ENCODE assay signal across 8 cellular contexts in genomic region chr4:17636696-17637351, GRCh38. TPM values are rescaled to one million over a fixed set of nuclear protein-coding genes. Genes with fewer than 3 reads are reported as not detected.
DNase-seq lines count a peak whose midpoint lies in the region; ATAC-seq and TF ChIP-seq lines count a peak whose summit lies in the region.

No MANE protein-coding gene starts in this region.

- no peaks in the 10 kb centered on the region for H3K27me3 ChIP-seq in BJ (ENCODE audit: control insufficient read depth, insufficient read depth, low read length)

- DNase-seq in BJ (ENCODE audit: low read depth) (no peak), NCI-H526 treated with DMSO at 0.1 percent for 48 hours (lab: John Stamatoyannopoulos, UW) (peak; percentile 40), medulla oblongata (ENCODE audit: extremely low spot score) (peak; percentile 88)
- DNase-seq in activated CD8-positive, alpha-beta T cell treated with anti-CD3 and anti-CD28 coated beads for 36 hours = peak; percentile 83
- peak; percentile 68 for DNase-seq in effector CD4-positive, alpha-beta T cell
- peak; percentile 47 for DNase-seq in stimulated activated CD8-positive, alpha-beta memory T cell treated with anti-CD3 and anti-CD28 coated beads, Interleukin-15, amount 100 ng/mL, for 24 hours (ENCODE audit: low read depth)

- no peaks in the 10 kb centered on the region for H3K27me3 Mint-ChIP-seq in activated CD8-positive, alpha-beta T cell treated with anti-CD3 and anti-CD28 coated beads for 36 hours

- ATAC-seq in GM19043 (IDR thresholded peaks at IDR 0.05; ENCODE audit: low read depth, unreplicated experiment) (peak; percentile 95), HG03159 (IDR thresholded peaks at IDR 0.05; ENCODE audit: unreplicated experiment) (peak; percentile 85)
- peak; percentile 90 for ATAC-seq in activated CD8-positive, alpha-beta T cell treated with anti-CD3 and anti-CD28 coated beads for 36 hours

- POLR2A ChIA-PET in BJ (lab: Charles Lee) = no interaction called here
- POLR2A ChIA-PET in activated CD8-positive, alpha-beta T cell treated with anti-CD3 and anti-CD28 coated beads for 36 hours (lab: Charles Lee) = interaction anchor here (0.9 to 2.0 kb wide), 5 partner anchors 10 to 87 kb away, joined by 3 to 5 read pairs (median 4); no protein-coding TSS in a partner anchor

- TF ChIP-seq CTCF in BJ (IDR thresholded peaks at IDR 0.05; ENCODE audit: insufficient read depth, low read depth, low read length) = peak; percentile 91
- peak; percentile 97 for TF ChIP-seq CTCF in activated CD8-positive, alpha-beta T cell treated with anti-CD3 and anti-CD28 coated beads for 36 hours (IDR thresholded peaks at IDR 0.05)

- peaks cover 20% of the 10 kb centered on the region for H3K36me3 Mint-ChIP-seq in activated CD8-positive, alpha-beta T cell treated with anti-CD3 and anti-CD28 coated beads for 36 hours (ENCODE audit: low read depth)

- no peaks in the 10 kb centered on the region for H3K9me3 Mint-ChIP-seq in activated CD8-positive, alpha-beta T cell treated with anti-CD3 and anti-CD28 coated beads for 36 hours

- H3K4me3 Mint-ChIP-seq in activated CD8-positive, alpha-beta T cell treated with anti-CD3 and anti-CD28 coated beads for 36 hours = no peak overlapping the region

- H3K4me3 ChIP-seq in BJ (ENCODE audit: low read depth, low read length) = no peak overlapping the region

- CTCF ChIA-PET in BJ (lab: Yijun Ruan, JAX) = interaction anchor here (0.6 to 4.1 kb wide), 15 partner anchors 10 to 127 kb away, joined by 3 to 57 read pairs (median 4); no protein-coding TSS in a partner anchor
- CTCF ChIA-PET in activated CD8-positive, alpha-beta T cell treated with anti-CD3 and anti-CD28 coated beads for 36 hours (lab: Charles Lee) = interaction anchor here (0.8 to 6.6 kb wide), 16 partner anchors 9 to 176 kb away, joined by 3 to 80 read pairs (median 4); no protein-coding TSS in a partner anchor

- H3K27ac Mint-ChIP-seq in activated CD8-positive, alpha-beta T cell treated with anti-CD3 and anti-CD28 coated beads for 36 hours = no peak overlapping the region

- intact Hi-C loops in activated CD8-positive, alpha-beta T cell treated with anti-CD3 and anti-CD28 coated beads for 36 hours (cut with micrococcal nuclease) = loop anchor here (2.0 to 10.0 kb wide), 2 partner anchors 88 to 168 kb away; no protein-coding TSS in a partner anchor

- H3K4me1 Mint-ChIP-seq in activated CD8-positive, alpha-beta T cell treated with anti-CD3 and anti-CD28 coated beads for 36 hours (ENCODE audit: low read depth) = no peaks in the 10 kb centered on the region

- H3K36me3 ChIP-seq in BJ (ENCODE audit: control insufficient read depth, insufficient read depth, low read length) = peaks cover 11% of the 10 kb centered on the region

RNA-seq across cellular contexts. Expression of gene MED28, which starts 22.4 kb away (rescaled TPM):
- polyA plus RNA-seq in BJ (2011; rRNA removed) = 9.0 and 20.0 TPM in 2 replicates
- polyA minus RNA-seq in BJ (2011; rRNA and poly(A)+ RNA removed) = 7.1 and 10.0 TPM in 2 replicates
- 10 to 100 TPM; 56.3 to 60.8 TPM for total RNA-seq in activated CD8-positive, alpha-beta T cell treated with anti-CD3 and anti-CD28 coated beads for 36 hours

RNA-seq across cellular contexts. Expression of gene LAP3, which starts 59.8 kb away (rescaled TPM):
- 42.8 and 52.8 TPM in 2 replicates for polyA plus RNA-seq in BJ (2011; rRNA removed)
- 12.6 and 22.1 TPM in 2 replicates for polyA minus RNA-seq in BJ (2011; rRNA and poly(A)+ RNA removed)
- 100 to 1,000 TPM; 100 to 101 TPM for total RNA-seq in activated CD8-positive, alpha-beta T cell treated with anti-CD3 and anti-CD28 coated beads for 36 hours
